ENCODE assay signal across 1 cellular context in genomic region chr2:52074139-52074719, GRCh38.
TF ChIP-seq lines count a peak whose summit lies in the region.

No MANE protein-coding gene starts in this region.

TF ChIP-seq in H1, 55 proteins besides CTCF, POLR2A, EP300 and RAD21 (continued from another document):
- TF ChIP-seq EZH2 (IDR thresholded peaks at IDR 0.05; ENCODE audit: low read depth, low read length, severe bottlenecking), result no peak
- TF ChIP-seq NANOG (IDR thresholded peaks at IDR 0.05; ENCODE audit: insufficient read depth, low read depth, low read length, poor library complexity, severe bottlenecking), result no peak
- no peak for TF ChIP-seq JUND (IDR thresholded peaks at IDR 0.05; ENCODE audit: low read length)
- no peak for TF ChIP-seq SP2 (IDR thresholded peaks at IDR 0.05; ENCODE audit: low read length)
- no peak for TF ChIP-seq BACH1 (IDR thresholded peaks at IDR 0.05; ENCODE audit: low read length)
- TF ChIP-seq TCF12 (IDR thresholded peaks at IDR 0.05; ENCODE audit: low read depth, low read length), result no peak
- TF ChIP-seq CHD1 (IDR thresholded peaks at IDR 0.05; ENCODE audit: low read depth, low read length), result no peak
- TF ChIP-seq POLR2AphosphoS5 (IDR thresholded peaks at IDR 0.05; ENCODE audit: low read depth, low read length), result no peak
- no peak for TF ChIP-seq SAP30 (IDR thresholded peaks at IDR 0.05; ENCODE audit: insufficient read depth, insufficient replicate concordance, low read length)
- TF ChIP-seq SIRT6 (IDR thresholded peaks at IDR 0.05; ENCODE audit: low read length), result no peak
- TF ChIP-seq HDAC6 (IDR thresholded peaks at IDR 0.05; ENCODE audit: low read depth, low read length), result no peak
- TF ChIP-seq CREB1 (IDR thresholded peaks at IDR 0.05), result no peak
- no peak for TF ChIP-seq SP1 (IDR thresholded peaks at IDR 0.05; ENCODE audit: low read depth, low read length)
- no peak for TF ChIP-seq CBX5 (IDR thresholded peaks at IDR 0.05; ENCODE audit: low read depth, low read length)
